ENCODE assay signal across 16 cellular contexts in genomic region chr2:112634874-112635157, GRCh38. TPM values are rescaled to one million over a fixed set of nuclear protein-coding genes. Genes with fewer than 3 reads are reported as not detected.
DNase-seq lines count a peak whose midpoint lies in the region; ATAC-seq and TF ChIP-seq lines count a peak whose summit lies in the region.
"Had no signal": no experiment of that assay in that cellular context is flagged by ENCODE, and none has a peak within 500 bp of the region (broad histone marks: within the 10 kb centered on the region; RNA-seq: fewer than 3 reads in every experiment).

No MANE protein-coding gene starts in this region.

- H3K4me1 Mint-ChIP-seq in naive thymus-derived CD8-positive, alpha-beta T cell = peaks cover 39 to 73% (median 71%) of the 10 kb centered on the region in 4 donors

- H3K27me3 ChIP-seq in right atrium auricular region = no peaks in the 10 kb centered on the region
- no peaks in the 10 kb centered on the region for H3K27me3 ChIP-seq in heart left ventricle
- H3K27me3 ChIP-seq in transverse colon = peaks cover 3% of the 10 kb centered on the region
- H3K27me3 ChIP-seq: BE2C had no signal

- TF ChIP-seq CTCF in right atrium auricular region (IDR thresholded peaks at IDR 0.05) (no peak), heart left ventricle (IDR thresholded peaks at IDR 0.05) (no peak), transverse colon (IDR thresholded peaks at IDR 0.05) (no peak)

- POLR2A ChIA-PET in naive thymus-derived CD8-positive, alpha-beta T cell (lab: Charles Lee) = interaction anchor here (0.6 to 14.0 kb wide), 4 partner anchors 10 to 53 kb away, joined by 3 to 330 read pairs (median 4); partner anchors contain the start of gene SLC20A1

- peak overlapping the region; percentile 91 to 98 (median 94) for H3K27ac Mint-ChIP-seq in naive thymus-derived CD8-positive, alpha-beta T cell

- no peak overlapping the region for H3K27ac ChIP-seq in right atrium auricular region
- H3K27ac ChIP-seq in heart left ventricle = no peak overlapping the region
- no peak overlapping the region for H3K27ac ChIP-seq in transverse colon
- H3K27ac ChIP-seq: 22Rv1 had no signal

- intact Hi-C loops in heart left ventricle (cut with DNase I) (no loop called here), transverse colon (cut with DNase I; ENCODE audit: low total_unique reads) (no loop called here)

- in situ Hi-C loops in transverse colon (cut with MboI; ENCODE audit: low pct_ligation_motif_present in 1 of 4, low pct_unique_long_range_greater_than_20kb in 1 of 4, low sequenced_read_pairs in 3 of 4) = no loop called here

- H3K9me3 ChIP-seq in right atrium auricular region (no peaks in the 10 kb centered on the region), heart left ventricle (no peaks in the 10 kb centered on the region), transverse colon (no peaks in the 10 kb centered on the region)
- H3K9me3 ChIP-seq: BE2C, HAP-1 had no signal

- peaks cover 0 to 2% (median 0%) of the 10 kb centered on the region in 5 donors for H3K27me3 Mint-ChIP-seq in naive thymus-derived CD8-positive, alpha-beta T cell

- no peaks in the 10 kb centered on the region for H3K9me3 Mint-ChIP-seq in naive thymus-derived CD8-positive, alpha-beta T cell

- peak overlapping the region; percentile 41 to 85 (median 74) for H3K4me3 Mint-ChIP-seq in naive thymus-derived CD8-positive, alpha-beta T cell

- ATAC-seq in heart left ventricle (no peak), HG03460 (IDR thresholded peaks at IDR 0.05; ENCODE audit: unreplicated experiment) (no peak), HG02623 (IDR thresholded peaks at IDR 0.05; ENCODE audit: unreplicated experiment) (no peak)
- ATAC-seq in naive thymus-derived CD8-positive, alpha-beta T cell = no peak
- ATAC-seq: K562 had no signal

- H3K36me3 ChIP-seq in right atrium auricular region (no peaks in the 10 kb centered on the region), heart left ventricle (no peaks in the 10 kb centered on the region), transverse colon (no peaks in the 10 kb centered on the region)
- H3K36me3 ChIP-seq: BE2C, HAP-1 had no signal

- WGBS in heart left ventricle, 4 donors = 93 to 100% (median 97%) methylated on average over 2 to 6 of the region's 6 CpGs
- 86 to 90% methylated on average over 4 to 6 of the region's 6 CpGs for WGBS in transverse colon (ENCODE audit: low coverage in 1 of 2), 2 donors

- H3K4me1 ChIP-seq in right atrium auricular region (peaks cover 0 to 16% of the 10 kb centered on the region in 2 donors), heart left ventricle (peaks cover 0 to 43% (median 4%) of the 10 kb centered on the region in 12 donors), transverse colon (peaks cover 0 to 34% (median 5%) of the 10 kb centered on the region in 4 donors)
- H3K4me1 ChIP-seq: BE2C, HAP-1 had no signal

- no peaks in the 10 kb centered on the region for H3K36me3 Mint-ChIP-seq in naive thymus-derived CD8-positive, alpha-beta T cell

- TF ChIP-seq EP300 in transverse colon (IDR thresholded peaks at IDR 0.05; ENCODE audit: low read depth) = no peak

- TF ChIP-seq POLR2A in heart left ventricle (IDR thresholded peaks at IDR 0.05) (no peak), transverse colon (IDR thresholded peaks at IDR 0.05) (no peak)

- H3K4me3 ChIP-seq in right atrium auricular region (no peak overlapping the region), heart left ventricle (no peak overlapping the region), transverse colon (no peak overlapping the region)
- H3K4me3 ChIP-seq: HAP-1, K562 had no signal

- peak; percentile 23 for DNase-seq in NK-92 treated with Interleukin-12 subunit alpha and Interleukin-12 subunit beta, amount 100 ng/mL, for 24 hours (lab: John Stamatoyannopoulos, UW)
- no peak for DNase-seq in NK-92 (lab: John Stamatoyannopoulos, UW; ENCODE audit: unreplicated experiment)
- DNase-seq in right atrium auricular region (ENCODE audit: low spot score) = peak; percentile 44
- no peak for DNase-seq in heart left ventricle
- DNase-seq in naive thymus-derived CD8-positive, alpha-beta T cell = no peak
- no peak for DNase-seq in transverse colon
- DNase-seq: BE2C, DMS 273 treated with DMSO at 0.1 percent for 48 hours, GF-D8, NCI-H1417 treated with DMSO at 0.1 percent for 48 hours, NCI-H1930 had no signal

RNA-seq across cellular contexts. Expression of gene SLC20A1, which starts 10.9 kb away (rescaled TPM):
- total RNA-seq in right atrium auricular region (10 to 100 TPM; 16.8 to 19.7 TPM), heart left ventricle (10 to 100 TPM in 7 of 9 donors, 1 to 10 TPM in 2; 5.6 to 51.7 (median 12.0) TPM), transverse colon (100 to 1,000 TPM in 3 of 4 donors, 1 to 10 TPM in 1; 9.4 to 173 (median 148) TPM)
- 10 to 100 TPM in 1 of 2 donors, 1 to 10 TPM in 1; 7.6 to 12.2 TPM for polyA plus RNA-seq in heart left ventricle
- total RNA-seq in naive thymus-derived CD8-positive, alpha-beta T cell = 10 to 100 TPM; 71.2 to 75.6 TPM
- 10 to 100 TPM; 17.0 to 33.7 (median 21.2) TPM for polyA plus RNA-seq in naive thymus-derived CD8-positive, alpha-beta T cell

RNA-seq across cellular contexts. Expression of gene CHCHD5, which starts 50.4 kb away (rescaled TPM):
- 10 to 100 TPM; 27.4 to 29.4 TPM for total RNA-seq in right atrium auricular region
- total RNA-seq in heart left ventricle = 10 to 100 TPM; 18.6 to 26.2 (median 22.1) TPM
- polyA plus RNA-seq in heart left ventricle = 10 to 100 TPM; 23.6 to 32.2 TPM
- total RNA-seq in naive thymus-derived CD8-positive, alpha-beta T cell = 10 to 100 TPM; 20.8 to 27.1 TPM
- 10 to 100 TPM; 43.6 to 61.7 (median 46.2) TPM for polyA plus RNA-seq in naive thymus-derived CD8-positive, alpha-beta T cell
- total RNA-seq in transverse colon = 10 to 100 TPM; 11.1 to 23.0 (median 17.1) TPM

Comparison
In these comparisons a context has a peak if more than half of its experiments do, and no peak if none do; other contexts are left out.
1. DNase-seq: peak in NK-92 treated with Interleukin-12 subunit alpha and Interleukin-12 subunit beta, amount 100 ng/mL, for 24 hours (single experiment) and right atrium auricular region (single experiment); none in NK-92 (single experiment), heart left ventricle (0 of 5), naive thymus-derived CD8-positive, alpha-beta T cell (0 of 10) and transverse colon (single experiment).